In genomic region chr17:19376799-19377198, GRCh38 we compare ENCODE assay signal across 8 cellular contexts. TPM values are rescaled to one million over a fixed set of nuclear protein-coding genes. Genes with fewer than 3 reads are reported as not detected.
DNase-seq lines count a peak whose midpoint lies in the region; ATAC-seq, FAIRE-seq and TF ChIP-seq lines count a peak whose summit lies in the region.

No MANE protein-coding gene starts in this region.

- POLR2A ChIA-PET in IMR-90 (lab: Charles Lee; ENCODE audit: unreplicated experiment): interaction anchor here (1.3 to 1.5 kb wide), 2 partner anchors 10 to 12 kb away, joined by 5 to 12 read pairs; partner anchors contain the start of gene MFAP4
- POLR2A ChIA-PET in HepG2 (lab: Yijun Ruan, JAX): interaction anchor here (1.2 to 3.1 kb wide), 9 partner anchors 8 to 272 kb away, joined by 3 to 51 read pairs (median 13); partner anchors contain the start of genes ALDH3A2 and B9D1

- no CpG with 5 or more reads among the region's 2 CpGs for WGBS in IMR-90 (ENCODE audit: extremely low coverage in 2 of 2, insufficient read length in 1 of 2), 2 experiments
- 37 to 49% (median 46%) methylated on average over 2 of the region's 2 CpGs for WGBS in adrenal gland, 4 donors
- 8% methylated on average over 2 of the region's 2 CpGs for WGBS in HepG2 (ENCODE audit: low lambda C conversion rate)

- H2AFZ ChIP-seq in IMR-90 (replicated peaks; ENCODE audit: low read length, poor library complexity): peak overlapping the region; percentile 24
- no peak overlapping the region for H2AFZ ChIP-seq in HepG2 (ENCODE audit: low read length)

- CTCF ChIA-PET in IMR-90 (lab: Yijun Ruan, JAX) (no interaction called here), HepG2 (lab: Yijun Ruan, JAX; ENCODE audit: low intra/inter-chr PET ratio, low total read pairs) (interaction anchor here (1.6 kb wide), 1 partner anchor 14 kb away, joined by 3 read pairs; the partner anchor contains the start of gene B9D1)

- TF ChIP-seq POLR2A in IMR-90 (IDR thresholded peaks at IDR 0.05; ENCODE audit: low read depth, low read length): no peak
- TF ChIP-seq POLR2A in adrenal gland (IDR thresholded peaks at IDR 0.05): no peak
- no peak for TF ChIP-seq POLR2A in HepG2 (IDR thresholded peaks at IDR 0.05; ENCODE audit: insufficient read depth in 1 of 2, low read depth in 2 of 2, low read length in 2 of 2)
- TF ChIP-seq POLR2A in vagina (IDR thresholded peaks at IDR 0.05): no peak

- peak overlapping the region; percentile 1; the same call in 1 of the 2 replicates for H2BK20ac ChIP-seq in IMR-90 (ENCODE audit: low read depth, low read length)

- H2AK5ac ChIP-seq in IMR-90 (ENCODE audit: low read depth, low read length): peak overlapping the region; percentile 54; the same call in 1 of the 2 replicates

- 0 out of 2 replicates have a peak overlapping the region, but pooled peaks have one; percentile 35 for H3K56ac ChIP-seq in IMR-90 (ENCODE audit: extremely low read depth, insufficient read depth, low read length)

- H3K14ac ChIP-seq in IMR-90 (replicated peaks; ENCODE audit: low read depth, low read length): peak overlapping the region; percentile 77

- H3K23ac ChIP-seq in IMR-90 (ENCODE audit: low read depth, low read length): no peak overlapping the region; the same call in 1 of the 2 replicates

- peak overlapping the region; percentile 9; the same call in 1 of the 2 replicates for H3K4ac ChIP-seq in IMR-90 (ENCODE audit: low read depth, low read length)

- peaks cover 12% of the 10 kb centered on the region for H3K79me2 ChIP-seq in HepG2 (ENCODE audit: insufficient read depth, low read length)

- H2AK9ac ChIP-seq in IMR-90 (replicated peaks; ENCODE audit: low read depth, low read length, poor library complexity): peak overlapping the region; percentile 70

- H2BK15ac ChIP-seq in IMR-90 (ENCODE audit: low read depth, low read length): no peak overlapping the region

- H4K91ac ChIP-seq in IMR-90 (ENCODE audit: insufficient read depth, low read depth, low read length): no peak overlapping the region

- peaks cover 28% of the 10 kb centered on the region for H3K36me3 ChIP-seq in BLaER1
- H3K36me3 ChIP-seq in IMR-90 (ENCODE audit: control insufficient read depth, insufficient read depth, low read length): peaks cover 24% of the 10 kb centered on the region
- H3K36me3 ChIP-seq in adrenal gland (replicated peaks in 1 of 2): peaks cover 0 to 25% of the 10 kb centered on the region in 2 donors
- H3K36me3 ChIP-seq in HepG2 (replicated peaks in 1 of 2; ENCODE audit: control insufficient read depth in 1 of 2, insufficient read depth in 2 of 2, low read length in 2 of 2): peaks cover 7 to 19% of the 10 kb centered on the region in 2 experiments
- H3K36me3 ChIP-seq in vagina: peaks cover 0 to 21% of the 10 kb centered on the region in 2 donors

- DNase-seq in IMR-90 (no peak), adrenal gland (peak in 4 of 7 donors; percentile 5 to 48 (median 16)), HepG2 (ENCODE audit: low spot score) (no peak), vagina (ENCODE audit: extremely low spot score in 2 of 2) (no peak), NCI-H2081 treated with DMSO at 0.1 percent for 48 hours (lab: John Stamatoyannopoulos, UW) (no peak)
- no peak for DNase-seq in stimulated activated naive CD4-positive, alpha-beta T cell (lab: John Stamatoyannopoulos, UW)

- no TSS peak for BruUV-seq in IMR-90 (replicated peaks; lab: Mats Ljungman, UMichigan)
- no TSS peak for BruUV-seq in HepG2 (replicated peaks; lab: Mats Ljungman, UMichigan)

- no peak for ATAC-seq in IMR-90 (ENCODE audit: low read depth)
- ATAC-seq in HepG2: no peak
- no peak for ATAC-seq in HG03378 (IDR thresholded peaks at IDR 0.05; ENCODE audit: unreplicated experiment)

- peak overlapping the region; percentile 78 for H3K4me3 ChIP-seq in BLaER1
- H3K4me3 ChIP-seq in IMR-90 (ENCODE audit: insufficient read depth, low read depth, low read length): peak overlapping the region; percentile 66; the same call in 1 of the 2 replicates
- H3K4me3 ChIP-seq in adrenal gland: peak overlapping the region in 1 of 4 donors; percentile 82
- peak overlapping the region; percentile 61 to 96 (median 87) for H3K4me3 ChIP-seq in HepG2 (replicated peaks in 1 of 3; ENCODE audit: insufficient read depth in 1 of 3, low read depth in 2 of 3, low read length in 3 of 3)
- peak overlapping the region; percentile 85 to 95 for H3K4me3 ChIP-seq in vagina

- no peaks in the 10 kb centered on the region for H3K9me3 ChIP-seq in BLaER1
- H3K9me3 ChIP-seq in IMR-90 (ENCODE audit: control insufficient read depth, insufficient read depth, low read length): no peaks in the 10 kb centered on the region
- H3K9me3 ChIP-seq in adrenal gland (replicated peaks in 1 of 3): no peaks in the 10 kb centered on the region
- no peaks in the 10 kb centered on the region for H3K9me3 ChIP-seq in HepG2 (ENCODE audit: low read length)
- no peaks in the 10 kb centered on the region for H3K9me3 ChIP-seq in vagina

- peaks cover 16% of the 10 kb centered on the region for H3K9me1 ChIP-seq in IMR-90 (ENCODE audit: insufficient read depth, low read length)

- H3K4me1 ChIP-seq in BLaER1 (peaks cover 31% of the 10 kb centered on the region), IMR-90 (ENCODE audit: control insufficient read depth, insufficient read depth, low read length) (peaks cover 9% of the 10 kb centered on the region; the same call in 1 of the 2 replicates), adrenal gland (replicated peaks in 1 of 2) (peaks cover 9 to 18% of the 10 kb centered on the region in 2 donors), HepG2 (ENCODE audit: insufficient read depth, low read length) (peaks cover 33% of the 10 kb centered on the region), vagina (peaks cover 38% of the 10 kb centered on the region)

- TF ChIP-seq CTCF in IMR-90 (conservative IDR thresholded peaks at IDR 0.05; ENCODE audit: low read depth, low read length): no peak
- no peak for TF ChIP-seq CTCF in adrenal gland (IDR thresholded peaks at IDR 0.05)
- no peak for TF ChIP-seq CTCF in HepG2 (CRISPR knock-in tag; IDR thresholded peaks at IDR 0.05)
- no peak for TF ChIP-seq CTCF in vagina (IDR thresholded peaks at IDR 0.05)

- no peaks in the 10 kb centered on the region for H3K27me3 ChIP-seq in BLaER1
- no peaks in the 10 kb centered on the region for H3K27me3 ChIP-seq in IMR-90 (ENCODE audit: control insufficient read depth, insufficient read depth, low read length)
- H3K27me3 ChIP-seq in adrenal gland: no peaks in the 10 kb centered on the region
- H3K27me3 ChIP-seq in HepG2 (ENCODE audit: control insufficient read depth in 1 of 2, insufficient read depth in 2 of 2, low read length in 2 of 2): peaks cover 0 to 2% of the 10 kb centered on the region in 2 experiments; a peak in 1 of 5 replicates
- no peaks in the 10 kb centered on the region for H3K27me3 ChIP-seq in vagina

- no peak for TF ChIP-seq EP300 in HepG2 (IDR thresholded peaks at IDR 0.05; ENCODE audit: low read depth in 2 of 2, low read length in 2 of 2)
- no peak for TF ChIP-seq EP300 in HepG2 (CRISPR knock-in tag; IDR thresholded peaks at IDR 0.05; ENCODE audit: borderline replicate concordance)

- H3K27ac ChIP-seq in BLaER1 (no peak overlapping the region), IMR-90 (ENCODE audit: insufficient read depth, low read length) (no peak overlapping the region), adrenal gland (peak overlapping the region; percentile 91 to 99 (median 98)), HepG2 (ENCODE audit: extremely low read length, insufficient read depth, low read length) (peak overlapping the region; percentile 93), vagina (peak overlapping the region; percentile 85)

- H2BK5ac ChIP-seq in IMR-90 (ENCODE audit: low read depth, low read length, poor library complexity, severe bottlenecking): peak overlapping the region; percentile 92

- H3K79me1 ChIP-seq in IMR-90 (ENCODE audit: low read depth in 1 of 2, low read length in 2 of 2): peaks cover 27 to 43% of the 10 kb centered on the region in 2 experiments

- H3K4me2 ChIP-seq in BLaER1: peak overlapping the region; percentile 90
- H3K4me2 ChIP-seq in IMR-90 (ENCODE audit: low read depth, low read length): peak overlapping the region; percentile 58
- peak overlapping the region; percentile 90 for H3K4me2 ChIP-seq in HepG2 (ENCODE audit: low read depth, low read length)

- H3K9ac ChIP-seq in BLaER1 (no peak overlapping the region), IMR-90 (ENCODE audit: low read depth, low read length) (peak overlapping the region; percentile 82; the same call in 1 of the 2 replicates), HepG2 (ENCODE audit: insufficient read depth, low read depth, low read length) (peak overlapping the region; percentile 84)

- no peak for FAIRE-seq in HepG2 (lab: Jason Lieb, UNC)

- in situ Hi-C loops in IMR-90 (cut with MboI; ENCODE audit: low sequenced_read_pairs) (no loop called here), HepG2 (cut with HindIII; ENCODE audit: extremely low pct_ligation_motif_present, low pct_unique_long_range_greater_than_20kb) (no loop called here)

- dilution Hi-C loops in IMR-90 (cut with HindIII; ENCODE audit: low sequenced_read_pairs, unreplicated experiment): no loop called here

- no peak for TF ChIP-seq RAD21 in IMR-90 (IDR thresholded peaks at IDR 0.05; ENCODE audit: low read length)
- no peak for TF ChIP-seq RAD21 in HepG2 (CRISPR knock-in tag; IDR thresholded peaks at IDR 0.05)

- peak overlapping the region; percentile 68 to 69; a peak in 2 of 4 replicates for H4K8ac ChIP-seq in IMR-90 (ENCODE audit: low read depth in 2 of 2, low read length in 2 of 2)

- H3K18ac ChIP-seq in IMR-90 (ENCODE audit: low read depth, low read length): no peak overlapping the region

- H2BK120ac ChIP-seq in IMR-90 (ENCODE audit: low read depth, low read length): no peak overlapping the region

- intact Hi-C loops in IMR-90 (cut with micrococcal nuclease): loop anchor here (5.0 kb wide), 1 partner anchor 386 kb away; no protein-coding TSS in a partner anchor
- intact Hi-C loops in adrenal gland (cut with DNase I): no loop called here
- intact Hi-C loops in HepG2 (cut with micrococcal nuclease; ENCODE audit: unreplicated experiment): no loop called here
- intact Hi-C loops in vagina (cut with DNase I): loop anchor here (5.0 kb wide), 1 partner anchor 71 kb away; no protein-coding TSS in a partner anchor

- H4K5ac ChIP-seq in IMR-90 (ENCODE audit: low read depth, low read length): 0 out of 2 replicates have a peak overlapping the region, but pooled peaks have one; percentile 21

- peaks cover 22% of the 10 kb centered on the region for H4K20me1 ChIP-seq in BLaER1
- H4K20me1 ChIP-seq in IMR-90 (ENCODE audit: insufficient read depth, low read length): peaks cover 16% of the 10 kb centered on the region
- no peaks in the 10 kb centered on the region for H4K20me1 ChIP-seq in HepG2 (ENCODE audit: insufficient read depth, low read length)

RNA-seq across cellular contexts. Expression of gene MAPK7, which starts 1.5 kb away (rescaled TPM):
- total RNA-seq in IMR-90 (2012; rRNA removed) (6.4 and 9.7 TPM in 2 replicates), adrenal gland (100 to 1,000 TPM in 1 of 8 donors, 10 to 100 TPM in 7; 37.4 to 223 (median 48.3) TPM), HepG2 (2016; rRNA removed; fragmentation: Illumina TruSeq; extraction: Trizol) (2.9 and 3.7 TPM in 2 replicates), vagina (77.3 TPM)
- polyA plus RNA-seq in IMR-90 (2012; rRNA removed) (20.7 and 25.4 TPM in 2 replicates), adrenal gland (10 to 100 TPM; 22.6 to 41.3 (median 26.8) TPM), HepG2 (2011; rRNA removed) (5.9 and 6.4 TPM in 2 replicates)
- polyA plus RNA-seq in IMR-90 (2012; cell fraction: cytosol; rRNA removed): 31.6 and 31.9 TPM in 2 replicates
- 48.2 and 94.1 TPM in 2 replicates for polyA plus RNA-seq in IMR-90 (2012; cell fraction: nucleus; rRNA removed; ENCODE audit: low replicate concordance)
- 2.7 and 3.5 TPM in 2 replicates for total RNA-seq in HepG2 (2016; cell fraction: cytosol; rRNA removed; fragmentation: Illumina TruSeq; extraction: Trizol; ENCODE audit: low read depth)
- 3.5 and 4.6 TPM in 2 replicates for total RNA-seq in HepG2 (2016; cell fraction: insoluble cytoplasmic fraction; rRNA removed; fragmentation: Illumina TruSeq; extraction: Trizol)
- 4.4 and 4.5 TPM in 2 replicates for total RNA-seq in HepG2 (2016; cell fraction: membrane; rRNA removed; fragmentation: Illumina TruSeq; extraction: Trizol)
- total RNA-seq in HepG2 (2016; cell fraction: nucleus; rRNA removed; fragmentation: Illumina TruSeq; extraction: Trizol): 5.1 and 5.6 TPM in 2 replicates
- polyA plus RNA-seq in HepG2 (2011; cell fraction: cytosol; rRNA removed): 2.6 TPM in 2 replicates
- polyA plus RNA-seq in HepG2 (2011; cell fraction: nucleus; rRNA removed): 15.5 and 19.3 TPM in 2 replicates
- polyA plus RNA-seq in HepG2 (2012): 4.7 and 7.2 TPM in 2 replicates
- 2.3 and 3.1 TPM in 2 replicates for polyA plus RNA-seq in HepG2 (2016; cell fraction: cytosol; fragmentation: Illumina TruSeq; extraction: Trizol; ENCODE audit: low read depth)
- 5.8 and 8.5 TPM in 2 replicates for polyA plus RNA-seq in HepG2 (2016; cell fraction: insoluble cytoplasmic fraction; fragmentation: Illumina TruSeq; extraction: Trizol; ENCODE audit: low read depth)
- polyA plus RNA-seq in HepG2 (2016; cell fraction: membrane; fragmentation: Illumina TruSeq; extraction: Trizol; ENCODE audit: low read depth): 4.2 TPM in 2 replicates
- polyA plus RNA-seq in HepG2 (2016; cell fraction: nucleus; fragmentation: Illumina TruSeq; extraction: Trizol; ENCODE audit: insufficient read depth, low read depth): 12.9 and 19.5 TPM in 2 replicates
- polyA minus RNA-seq in HepG2 (2011; rRNA and poly(A)+ RNA removed; ENCODE audit: low replicate concordance): 23.8 and 23.9 TPM in 2 replicates
- polyA minus RNA-seq in HepG2 (2011; cell fraction: cytosol; rRNA and poly(A)+ RNA removed): 4.7 and 7.5 TPM in 2 replicates
- 20.3 and 20.4 TPM in 2 replicates for polyA minus RNA-seq in HepG2 (2011; cell fraction: nucleus; rRNA and poly(A)+ RNA removed)

RNA-seq across cellular contexts. Expression of gene MFAP4, which starts 10.2 kb away (rescaled TPM):
- total RNA-seq in IMR-90 (2012; rRNA removed) (5.0 and 7.0 TPM in 2 replicates), adrenal gland (10 to 100 TPM; 24.1 to 84.5 (median 29.9) TPM), HepG2 (2016; rRNA removed; fragmentation: Illumina TruSeq; extraction: Trizol) (not detected in 2 replicates), vagina (205 TPM)
- polyA plus RNA-seq in IMR-90 (2012; rRNA removed) (69.5 and 71.6 TPM in 2 replicates), adrenal gland (10 to 100 TPM; 36.8 to 53.6 (median 40.1) TPM), HepG2 (2011; rRNA removed) (0.08 and 0.59 TPM in 2 replicates)
- polyA plus RNA-seq in IMR-90 (2012; cell fraction: cytosol; rRNA removed): 64.0 and 103 TPM in 2 replicates
- polyA plus RNA-seq in IMR-90 (2012; cell fraction: nucleus; rRNA removed; ENCODE audit: low replicate concordance): 30.2 and 36.0 TPM in 2 replicates
- total RNA-seq in HepG2 (2016; cell fraction: cytosol; rRNA removed; fragmentation: Illumina TruSeq; extraction: Trizol; ENCODE audit: low read depth): not detected in 2 replicates
- 0.13 TPM in 1 of 2 replicates, not detected in the other for total RNA-seq in HepG2 (2016; cell fraction: insoluble cytoplasmic fraction; rRNA removed; fragmentation: Illumina TruSeq; extraction: Trizol)
- not detected in 2 replicates for total RNA-seq in HepG2 (2016; cell fraction: membrane; rRNA removed; fragmentation: Illumina TruSeq; extraction: Trizol)
- total RNA-seq in HepG2 (2016; cell fraction: nucleus; rRNA removed; fragmentation: Illumina TruSeq; extraction: Trizol): not detected in 2 replicates
- polyA plus RNA-seq in HepG2 (2011; cell fraction: cytosol; rRNA removed): 0.16 and 0.23 TPM in 2 replicates
- 0.23 and 0.88 TPM in 2 replicates for polyA plus RNA-seq in HepG2 (2011; cell fraction: nucleus; rRNA removed)
- 0.27 and 0.75 TPM in 2 replicates for polyA plus RNA-seq in HepG2 (2012)
- not detected in 2 replicates for polyA plus RNA-seq in HepG2 (2016; cell fraction: cytosol; fragmentation: Illumina TruSeq; extraction: Trizol; ENCODE audit: low read depth)
- polyA plus RNA-seq in HepG2 (2016; cell fraction: insoluble cytoplasmic fraction; fragmentation: Illumina TruSeq; extraction: Trizol; ENCODE audit: low read depth): not detected in 2 replicates
- polyA plus RNA-seq in HepG2 (2016; cell fraction: membrane; fragmentation: Illumina TruSeq; extraction: Trizol; ENCODE audit: low read depth): not detected in 2 replicates
- polyA plus RNA-seq in HepG2 (2016; cell fraction: nucleus; fragmentation: Illumina TruSeq; extraction: Trizol; ENCODE audit: insufficient read depth, low read depth): not detected in 2 replicates
- polyA minus RNA-seq in HepG2 (2011; rRNA and poly(A)+ RNA removed; ENCODE audit: low replicate concordance): 0.12 TPM in 1 of 2 replicates, not detected in the other
- polyA minus RNA-seq in HepG2 (2011; cell fraction: cytosol; rRNA and poly(A)+ RNA removed): 0.69 TPM in 1 of 2 replicates, not detected in the other
- polyA minus RNA-seq in HepG2 (2011; cell fraction: nucleus; rRNA and poly(A)+ RNA removed): not detected in 2 replicates

RNA-seq across cellular contexts. Expression of gene B9D1, which starts 14.3 kb away (rescaled TPM):
- 23.3 and 42.5 TPM in 2 replicates for total RNA-seq in IMR-90 (2012; rRNA removed)
- 43.8 and 54.9 TPM in 2 replicates for polyA plus RNA-seq in IMR-90 (2012; rRNA removed)
- 53.7 and 71.4 TPM in 2 replicates for polyA plus RNA-seq in IMR-90 (2012; cell fraction: cytosol; rRNA removed)
- polyA plus RNA-seq in IMR-90 (2012; cell fraction: nucleus; rRNA removed; ENCODE audit: low replicate concordance): 30.7 and 46.9 TPM in 2 replicates
- total RNA-seq in adrenal gland: 10 to 100 TPM; 19.3 to 67.7 (median 30.1) TPM
- 10 to 100 TPM; 24.7 to 56.4 (median 37.2) TPM for polyA plus RNA-seq in adrenal gland
- 26.2 and 27.7 TPM in 2 replicates for total RNA-seq in HepG2 (2016; rRNA removed; fragmentation: Illumina TruSeq; extraction: Trizol)
- 7.2 and 9.1 TPM in 2 replicates for total RNA-seq in HepG2 (2016; cell fraction: cytosol; rRNA removed; fragmentation: Illumina TruSeq; extraction: Trizol; ENCODE audit: low read depth)
- 28.5 TPM in 2 replicates for total RNA-seq in HepG2 (2016; cell fraction: insoluble cytoplasmic fraction; rRNA removed; fragmentation: Illumina TruSeq; extraction: Trizol)
- total RNA-seq in HepG2 (2016; cell fraction: membrane; rRNA removed; fragmentation: Illumina TruSeq; extraction: Trizol): 9.6 and 12.5 TPM in 2 replicates
- total RNA-seq in HepG2 (2016; cell fraction: nucleus; rRNA removed; fragmentation: Illumina TruSeq; extraction: Trizol): 16.8 and 19.2 TPM in 2 replicates
- 28.7 and 31.1 TPM in 2 replicates for polyA plus RNA-seq in HepG2 (2011; rRNA removed)
- polyA plus RNA-seq in HepG2 (2011; cell fraction: cytosol; rRNA removed): 19.7 and 34.3 TPM in 2 replicates
- polyA plus RNA-seq in HepG2 (2011; cell fraction: nucleus; rRNA removed): 46.3 and 48.7 TPM in 2 replicates
- polyA plus RNA-seq in HepG2 (2012): 11.8 and 12.8 TPM in 2 replicates
- 6.7 and 10.3 TPM in 2 replicates for polyA plus RNA-seq in HepG2 (2016; cell fraction: cytosol; fragmentation: Illumina TruSeq; extraction: Trizol; ENCODE audit: low read depth)
- polyA plus RNA-seq in HepG2 (2016; cell fraction: insoluble cytoplasmic fraction; fragmentation: Illumina TruSeq; extraction: Trizol; ENCODE audit: low read depth): 27.9 and 32.0 TPM in 2 replicates
- polyA plus RNA-seq in HepG2 (2016; cell fraction: membrane; fragmentation: Illumina TruSeq; extraction: Trizol; ENCODE audit: low read depth): 6.2 and 7.2 TPM in 2 replicates
- 31.9 and 36.2 TPM in 2 replicates for polyA plus RNA-seq in HepG2 (2016; cell fraction: nucleus; fragmentation: Illumina TruSeq; extraction: Trizol; ENCODE audit: insufficient read depth, low read depth)
- polyA minus RNA-seq in HepG2 (2011; rRNA and poly(A)+ RNA removed; ENCODE audit: low replicate concordance): 24.4 and 68.8 TPM in 2 replicates
- 7.4 and 11.4 TPM in 2 replicates for polyA minus RNA-seq in HepG2 (2011; cell fraction: cytosol; rRNA and poly(A)+ RNA removed)
- polyA minus RNA-seq in HepG2 (2011; cell fraction: nucleus; rRNA and poly(A)+ RNA removed): 19.1 and 22.0 TPM in 2 replicates
- 50.6 TPM for total RNA-seq in vagina

RNA-seq across cellular contexts. Expression of gene RNF112, which starts 34.2 kb away (rescaled TPM):
- 1.7 and 2.5 TPM in 2 replicates for total RNA-seq in IMR-90 (2012; rRNA removed)
- 5.5 and 5.7 TPM in 2 replicates for polyA plus RNA-seq in IMR-90 (2012; rRNA removed)
- polyA plus RNA-seq in IMR-90 (2012; cell fraction: cytosol; rRNA removed): 2.2 and 2.8 TPM in 2 replicates
- 32.3 and 51.9 TPM in 2 replicates for polyA plus RNA-seq in IMR-90 (2012; cell fraction: nucleus; rRNA removed; ENCODE audit: low replicate concordance)
- 1 to 10 TPM in 5 of 8 donors, under 1 TPM in 2, not detected in 1; 0.88 to 4.6 (median 2.0) TPM for total RNA-seq in adrenal gland
- polyA plus RNA-seq in adrenal gland: 10 to 100 TPM in 1 of 3 donors, 1 to 10 TPM in 2; 2.8 to 35.6 (median 6.4) TPM
- not detected in 2 replicates for total RNA-seq in HepG2 (2016; rRNA removed; fragmentation: Illumina TruSeq; extraction: Trizol)
- not detected in 2 replicates for total RNA-seq in HepG2 (2016; cell fraction: cytosol; rRNA removed; fragmentation: Illumina TruSeq; extraction: Trizol; ENCODE audit: low read depth)
- total RNA-seq in HepG2 (2016; cell fraction: insoluble cytoplasmic fraction; rRNA removed; fragmentation: Illumina TruSeq; extraction: Trizol): not detected in 2 replicates
- not detected in 2 replicates for total RNA-seq in HepG2 (2016; cell fraction: membrane; rRNA removed; fragmentation: Illumina TruSeq; extraction: Trizol)
- total RNA-seq in HepG2 (2016; cell fraction: nucleus; rRNA removed; fragmentation: Illumina TruSeq; extraction: Trizol): not detected in 2 replicates
- polyA plus RNA-seq in HepG2 (2011; rRNA removed): 0.01 and 0.05 TPM in 2 replicates
- polyA plus RNA-seq in HepG2 (2011; cell fraction: cytosol; rRNA removed): 0.01 TPM in 1 of 2 replicates, not detected in the other
- 0.73 and 0.85 TPM in 2 replicates for polyA plus RNA-seq in HepG2 (2011; cell fraction: nucleus; rRNA removed)
- 0.27 and 0.52 TPM in 2 replicates for polyA plus RNA-seq in HepG2 (2012)
- not detected in 2 replicates for polyA plus RNA-seq in HepG2 (2016; cell fraction: cytosol; fragmentation: Illumina TruSeq; extraction: Trizol; ENCODE audit: low read depth)
- not detected in 2 replicates for polyA plus RNA-seq in HepG2 (2016; cell fraction: insoluble cytoplasmic fraction; fragmentation: Illumina TruSeq; extraction: Trizol; ENCODE audit: low read depth)
- polyA plus RNA-seq in HepG2 (2016; cell fraction: membrane; fragmentation: Illumina TruSeq; extraction: Trizol; ENCODE audit: low read depth): not detected in 2 replicates
- polyA plus RNA-seq in HepG2 (2016; cell fraction: nucleus; fragmentation: Illumina TruSeq; extraction: Trizol; ENCODE audit: insufficient read depth, low read depth): not detected in 2 replicates
- polyA minus RNA-seq in HepG2 (2011; rRNA and poly(A)+ RNA removed; ENCODE audit: low replicate concordance): 0.14 TPM in 1 of 2 replicates, not detected in the other
- not detected in 2 replicates for polyA minus RNA-seq in HepG2 (2011; cell fraction: cytosol; rRNA and poly(A)+ RNA removed)
- 0.13 TPM in 1 of 2 replicates, not detected in the other for polyA minus RNA-seq in HepG2 (2011; cell fraction: nucleus; rRNA and poly(A)+ RNA removed)
- total RNA-seq in vagina: 1.5 TPM

Comparison
In these comparisons a context has a peak if more than half of its experiments do, and no peak if none do; other contexts are left out.
1. H3K27ac ChIP-seq: peak in adrenal gland (5 of 5), HepG2 (single experiment) and vagina (single experiment); none in BLaER1 (single experiment) and IMR-90 (single experiment).
2. DNase-seq: peak in adrenal gland (4 of 7); none in IMR-90 (single experiment), HepG2 (single experiment), vagina (0 of 2), NCI-H2081 treated with DMSO at 0.1 percent for 48 hours (single experiment) and stimulated activated naive CD4-positive, alpha-beta T cell (0 of 6).
3. intact Hi-C loops: an anchor here in IMR-90 (5.0 kb wide) and vagina (5.0 kb wide); none called in adrenal gland and HepG2.
4. Peak in every context shown above with its lines, with median percentiles within 50 percentile points of each other: H3K4me2 ChIP-seq.